1 cellular context compared by ENCODE assay signal in the genomic region with DNA sequence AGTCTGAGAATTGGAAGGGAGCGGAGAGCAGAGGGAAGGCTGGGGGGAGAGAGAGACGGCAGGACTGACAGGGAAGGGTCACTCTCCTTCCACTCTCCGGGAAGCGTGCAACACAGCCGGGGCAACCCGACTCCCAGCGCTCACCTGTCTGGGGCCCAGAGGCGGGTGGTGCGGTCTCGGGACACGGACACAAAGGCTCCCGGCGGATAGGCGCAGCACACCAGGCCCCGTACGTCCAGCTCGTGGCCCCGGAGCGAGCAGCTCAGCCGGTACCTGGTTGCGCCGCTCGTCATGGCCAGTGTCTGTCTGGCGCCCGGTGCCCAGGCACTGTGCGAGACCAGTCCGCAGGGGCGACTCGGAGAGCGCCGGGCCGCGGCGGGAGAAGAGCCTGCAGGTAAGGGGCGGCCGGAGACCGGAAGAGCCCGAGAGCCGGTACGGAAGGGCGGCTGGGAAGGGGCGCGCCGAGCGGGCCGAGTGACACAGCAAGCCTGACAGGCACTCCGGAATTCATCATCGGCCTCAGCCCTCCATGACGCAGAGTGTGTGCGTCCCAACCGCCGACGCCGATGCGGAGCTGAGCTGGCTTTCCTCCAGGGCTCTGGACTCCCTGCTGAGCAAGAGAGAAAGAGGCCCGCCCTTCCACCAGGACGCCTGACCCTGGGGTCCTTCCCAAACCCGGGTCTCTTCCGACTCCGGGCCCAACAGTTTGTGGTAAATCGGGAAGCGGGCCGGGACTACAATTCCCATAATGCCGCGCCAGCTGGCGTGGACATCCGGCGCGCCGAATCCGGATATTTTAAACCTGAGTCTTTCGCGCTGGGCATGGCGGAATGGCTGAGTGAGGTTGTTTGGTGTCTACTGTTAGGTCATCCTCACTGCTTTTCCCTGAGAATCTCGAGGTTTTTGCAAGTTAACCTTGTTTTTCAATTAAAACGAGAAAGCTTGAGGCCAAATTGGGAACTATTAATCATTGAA.
TF ChIP-seq lines count a peak whose summit lies in the region.

Gene PLAA (minus strand): TSS at position 490 of the 975 bp plus-strand sequence. CDS start 197 bp downstream, at position 293.

TF ChIP-seq in HEK293, 187 proteins besides CTCF, POLR2A, EP300 and RAD21 (continued from another document and continues in another):
- TF ChIP-seq, protein P1, sequence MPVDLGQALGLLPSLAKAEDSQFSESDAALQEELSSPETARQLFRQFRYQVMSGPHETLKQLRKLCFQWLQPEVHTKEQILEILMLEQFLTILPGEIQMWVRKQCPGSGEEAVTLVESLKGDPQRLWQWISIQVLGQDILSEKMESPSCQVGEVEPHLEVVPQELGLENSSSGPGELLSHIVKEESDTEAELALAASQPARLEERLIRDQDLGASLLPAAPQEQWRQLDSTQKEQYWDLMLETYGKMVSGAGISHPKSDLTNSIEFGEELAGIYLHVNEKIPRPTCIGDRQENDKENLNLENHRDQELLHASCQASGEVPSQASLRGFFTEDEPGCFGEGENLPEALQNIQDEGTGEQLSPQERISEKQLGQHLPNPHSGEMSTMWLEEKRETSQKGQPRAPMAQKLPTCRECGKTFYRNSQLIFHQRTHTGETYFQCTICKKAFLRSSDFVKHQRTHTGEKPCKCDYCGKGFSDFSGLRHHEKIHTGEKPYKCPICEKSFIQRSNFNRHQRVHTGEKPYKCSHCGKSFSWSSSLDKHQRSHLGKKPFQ (tag by site-specific recombination; IDR thresholded peaks at IDR 0.05): no peak
- TF ChIP-seq OVOL3 (tag by site-specific recombination; IDR thresholded peaks at IDR 0.05) (no peak), OSR2 (tag by site-specific recombination; IDR thresholded peaks at IDR 0.05) (no peak), ZNF184 (tag by site-specific recombination; IDR thresholded peaks at IDR 0.05) (no peak), ZNF449 (tag by site-specific recombination; IDR thresholded peaks at IDR 0.05) (no peak), ZNF791 (tag by site-specific recombination; IDR thresholded peaks at IDR 0.05) (no peak), ZNF23 (tag by site-specific recombination; IDR thresholded peaks at IDR 0.05; ENCODE audit: borderline replicate concordance) (no peak), ZNF239 (tag by site-specific recombination; IDR thresholded peaks at IDR 0.05) (no peak), ZNF843 (tag by site-specific recombination; IDR thresholded peaks at IDR 0.05) (0 out of 2 replicates have a peak, but pooled peaks have one; percentile 9), ZNF148 (tag by site-specific recombination; IDR thresholded peaks at IDR 0.05; ENCODE audit: borderline replicate concordance) (no peak), ZBTB26 (tag by site-specific recombination; optimal IDR thresholded peaks at IDR 0.05) (peak; percentile 72), ZFP41 (tag by site-specific recombination; IDR thresholded peaks at IDR 0.05; ENCODE audit: borderline replicate concordance) (no peak), HOXD13 (CRISPR knock-in tag; IDR thresholded peaks at IDR 0.05; ENCODE audit: borderline replicate concordance) (no peak), BCL11A (tag by site-specific recombination; IDR thresholded peaks at IDR 0.05; ENCODE audit: low read depth) (no peak), ZNF112 (tag by site-specific recombination; IDR thresholded peaks at IDR 0.05) (no peak), SETDB1 (IDR thresholded peaks at IDR 0.05; ENCODE audit: insufficient read length, low read length) (no peak), KLF10 (tag by site-specific recombination; IDR thresholded peaks at IDR 0.05) (no peak; the same call in 1 of the 2 replicates), ZBTB7A (tag by site-specific recombination; IDR thresholded peaks at IDR 0.05; ENCODE audit: low read depth) (no peak), ZNF658 (tag by site-specific recombination; IDR thresholded peaks at IDR 0.05) (no peak), ZNF560 (tag by site-specific recombination; IDR thresholded peaks at IDR 0.05; ENCODE audit: borderline replicate concordance) (no peak), ZNF335 (tag by site-specific recombination; conservative IDR thresholded peaks at IDR 0.05) (peak; percentile 93), ZFHX2 (tag by site-specific recombination; conservative IDR thresholded peaks at IDR 0.05) (no peak), ZNF140 (tag by site-specific recombination; IDR thresholded peaks at IDR 0.05) (no peak), ZNF211 (tag by site-specific recombination; IDR thresholded peaks at IDR 0.05; ENCODE audit: low read depth) (no peak), ZNF610 (tag by site-specific recombination; IDR thresholded peaks at IDR 0.05; ENCODE audit: borderline replicate concordance) (peak; percentile 69; the same call in 1 of the 2 replicates), ZNF292 (tag by site-specific recombination; IDR thresholded peaks at IDR 0.05; ENCODE audit: borderline replicate concordance, low read depth) (no peak), GFI1B (tag by site-specific recombination; IDR thresholded peaks at IDR 0.05) (no peak), ZNF169 (tag by site-specific recombination; IDR thresholded peaks at IDR 0.05) (no peak), ZNF777 (tag by site-specific recombination; IDR thresholded peaks at IDR 0.05; ENCODE audit: borderline replicate concordance) (no peak; the same call in 1 of the 2 replicates), ZNF623 (tag by site-specific recombination; IDR thresholded peaks at IDR 0.05) (no peak), ZNF2 (tag by site-specific recombination; IDR thresholded peaks at IDR 0.05) (0 out of 2 replicates have a peak, but pooled peaks have one; percentile 48), ZNF518A (tag by site-specific recombination; conservative IDR thresholded peaks at IDR 0.05; ENCODE audit: low read depth) (peak; percentile 51; the same call in 1 of the 2 replicates)
- TF ChIP-seq, protein P2, sequence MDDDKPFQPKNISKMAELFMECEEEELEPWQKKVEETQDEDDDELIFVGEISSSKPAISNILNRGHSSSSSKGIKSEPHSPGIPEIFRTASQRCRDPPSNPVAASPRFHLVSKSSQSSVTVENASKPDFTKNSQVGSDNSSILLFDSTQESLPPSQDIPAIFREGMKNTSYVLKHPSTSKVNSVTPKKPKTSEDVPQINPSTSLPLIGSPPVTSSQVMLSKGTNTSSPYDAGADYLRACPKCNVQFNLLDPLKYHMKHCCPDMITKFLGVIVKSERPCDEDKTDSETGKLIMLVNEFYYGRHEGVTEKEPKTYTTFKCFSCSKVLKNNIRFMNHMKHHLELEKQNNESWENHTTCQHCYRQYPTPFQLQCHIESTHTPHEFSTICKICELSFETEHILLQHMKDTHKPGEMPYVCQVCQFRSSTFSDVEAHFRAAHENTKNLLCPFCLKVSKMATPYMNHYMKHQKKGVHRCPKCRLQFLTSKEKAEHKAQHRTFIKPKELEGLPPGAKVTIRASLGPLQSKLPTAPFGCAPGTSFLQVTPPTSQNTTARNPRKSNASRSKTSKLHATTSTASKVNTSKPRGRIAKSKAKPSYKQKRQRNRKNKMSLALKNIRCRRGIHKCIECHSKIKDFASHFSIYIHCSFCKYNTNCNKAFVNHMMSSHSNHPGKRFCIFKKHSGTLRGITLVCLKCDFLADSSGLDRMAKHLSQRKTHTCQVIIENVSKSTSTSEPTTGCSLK (tag by site-specific recombination; IDR thresholded peaks at IDR 0.05): no peak
- TF ChIP-seq, protein P3, sequence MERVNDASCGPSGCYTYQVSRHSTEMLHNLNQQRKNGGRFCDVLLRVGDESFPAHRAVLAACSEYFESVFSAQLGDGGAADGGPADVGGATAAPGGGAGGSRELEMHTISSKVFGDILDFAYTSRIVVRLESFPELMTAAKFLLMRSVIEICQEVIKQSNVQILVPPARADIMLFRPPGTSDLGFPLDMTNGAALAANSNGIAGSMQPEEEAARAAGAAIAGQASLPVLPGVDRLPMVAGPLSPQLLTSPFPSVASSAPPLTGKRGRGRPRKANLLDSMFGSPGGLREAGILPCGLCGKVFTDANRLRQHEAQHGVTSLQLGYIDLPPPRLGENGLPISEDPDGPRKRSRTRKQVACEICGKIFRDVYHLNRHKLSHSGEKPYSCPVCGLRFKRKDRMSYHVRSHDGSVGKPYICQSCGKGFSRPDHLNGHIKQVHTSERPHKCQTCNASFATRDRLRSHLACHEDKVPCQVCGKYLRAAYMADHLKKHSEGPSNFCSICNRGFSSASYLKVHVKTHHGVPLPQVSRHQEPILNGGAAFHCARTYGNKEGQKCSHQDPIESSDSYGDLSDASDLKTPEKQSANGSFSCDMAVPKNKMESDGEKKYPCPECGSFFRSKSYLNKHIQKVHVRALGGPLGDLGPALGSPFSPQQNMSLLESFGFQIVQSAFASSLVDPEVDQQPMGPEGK (tag by site-specific recombination; IDR thresholded peaks at IDR 0.05): 0 out of 2 replicates have a peak, but pooled peaks have one; percentile 21
- TF ChIP-seq, protein P4, sequence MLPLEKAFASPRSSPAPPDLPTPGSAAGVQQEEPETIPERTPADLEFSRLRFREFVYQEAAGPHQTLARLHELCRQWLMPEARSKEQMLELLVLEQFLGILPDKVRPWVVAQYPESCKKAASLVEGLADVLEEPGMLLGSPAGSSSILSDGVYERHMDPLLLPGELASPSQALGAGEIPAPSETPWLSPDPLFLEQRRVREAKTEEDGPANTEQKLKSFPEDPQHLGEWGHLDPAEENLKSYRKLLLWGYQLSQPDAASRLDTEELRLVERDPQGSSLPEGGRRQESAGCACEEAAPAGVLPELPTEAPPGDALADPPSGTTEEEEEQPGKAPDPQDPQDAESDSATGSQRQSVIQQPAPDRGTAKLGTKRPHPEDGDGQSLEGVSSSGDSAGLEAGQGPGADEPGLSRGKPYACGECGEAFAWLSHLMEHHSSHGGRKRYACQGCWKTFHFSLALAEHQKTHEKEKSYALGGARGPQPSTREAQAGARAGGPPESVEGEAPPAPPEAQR (tag by site-specific recombination; IDR thresholded peaks at IDR 0.05): no peak
